ENCODE assay signal across 23 cellular contexts in genomic region chr1:83098791-83099190, GRCh38.
"Had no signal": no experiment of that assay in that cellular context is flagged by ENCODE, and none has a peak within 500 bp of the region (broad histone marks: within the 10 kb centered on the region; RNA-seq: fewer than 3 reads in every experiment).

No MANE protein-coding gene starts in this region.

- DNase-seq: colonic mucosa; dermis blood vessel endothelial cell; erythroblast; foreskin melanocyte; head of caudate nucleus; hippocampal formation; left colon; left ventricle myocardium superior; mesendoderm; naive B cell; occipital lobe; retina; right lobe of liver; spleen; stimulated activated CD4-positive, alpha-beta T cell treated with anti-CD3 and anti-CD28 coated beads, Interleukin-15, amount 100 ng/mL, for 24 hours; stimulated activated CD4-positive, alpha-beta T cell treated with anti-CD3 and anti-CD28 coated beads, Interleukin-1b, Interleukin-23, amount 100 ng/mL, for 48 hours; stimulated activated CD4-positive, alpha-beta T cell treated with anti-CD3 and anti-CD28 coated beads, Interleukin-4, amount 100 ng/mL, for 24 hours; stimulated activated naive CD8-positive, alpha-beta T cell treated with anti-CD3 and anti-CD28 coated beads, Interleukin-15, amount 100 ng/mL, for 72 hours; testis had no signal

- H3K36me3 ChIP-seq: colonic mucosa, prostate gland, right lobe of liver, spleen, tibial nerve had no signal

- H3K4me3 ChIP-seq: colonic mucosa, lung, prostate gland, right lobe of liver, spleen, testis, tibial nerve had no signal

- ATAC-seq: left colon; left ventricle myocardium superior; right lobe of liver; stimulated activated naive CD8-positive, alpha-beta T cell treated with anti-CD3 and anti-CD28 coated beads, Interleukin-15, amount 100 ng/mL, for 72 hours had no signal

- H3K27me3 ChIP-seq: colonic mucosa, right lobe of liver, spleen, testis, tibial nerve had no signal

- H3K9me3 ChIP-seq: colonic mucosa, prostate gland, right lobe of liver, testis, tibial nerve had no signal

- H3K4me1 ChIP-seq: colonic mucosa, parathyroid adenoma, prostate gland, right lobe of liver, spleen, testis, tibial nerve had no signal

- H3K27ac ChIP-seq: colonic mucosa, parathyroid adenoma, prostate gland, right lobe of liver, spleen, testis, tibial nerve had no signal
